In genomic region chr4:73860175-73860574, GRCh38 we compare ENCODE assay signal across 30 cellular contexts. TPM values are rescaled to one million over a fixed set of nuclear protein-coding genes. Genes with fewer than 3 reads are reported as not detected.
"Had no signal": no experiment of that assay in that cellular context is flagged by ENCODE, and none has a peak within 500 bp of the region (broad histone marks: within the 10 kb centered on the region; RNA-seq: fewer than 3 reads in every experiment).

No MANE protein-coding gene starts in this region.

- H3K9me3 Mint-ChIP-seq: endodermal cell; stimulated activated memory B cell treated with anti-CD40 and anti-IgM and Interleukin-4, amounts not matched to agents 10 μg/mL and 1 μg/mL and 100 μg/mL, for 72 hours; stimulated activated naive CD8-positive, alpha-beta T cell treated with anti-CD3 and anti-CD28 coated beads, Interleukin-15, Interleukin-2, amounts not matched to agents 100 ng/mL and 50 ng/mL, for 24 hours had no signal

- H3K27ac Mint-ChIP-seq: endodermal cell; naive thymus-derived CD4-positive, alpha-beta T cell; stimulated activated memory B cell treated with anti-CD40 and anti-IgM and Interleukin-4, amounts not matched to agents 10 μg/mL and 1 μg/mL and 100 μg/mL, for 72 hours; stimulated activated naive CD8-positive, alpha-beta T cell treated with anti-CD3 and anti-CD28 coated beads, Interleukin-15, Interleukin-2, amounts not matched to agents 100 ng/mL and 50 ng/mL, for 24 hours had no signal

- H3K27me3 Mint-ChIP-seq: stimulated activated memory B cell treated with anti-CD40 and anti-IgM and Interleukin-4, amounts not matched to agents 10 μg/mL and 1 μg/mL and 100 μg/mL, for 72 hours had no signal

- H3K9me3 ChIP-seq: neutrophil, right atrium auricular region, testis, transverse colon had no signal

- H3K4me1 ChIP-seq: right atrium auricular region, testis, transverse colon had no signal

- H3K27me3 ChIP-seq: neutrophil, right atrium auricular region, testis, transverse colon had no signal

- FAIRE-seq: endothelial cell of umbilical vein had no signal

- ATAC-seq: naive thymus-derived CD4-positive, alpha-beta T cell; stimulated activated memory B cell treated with anti-CD40 and anti-IgM and Interleukin-4, amounts not matched to agents 10 μg/mL and 1 μg/mL and 100 μg/mL, for 72 hours had no signal

- DNase-seq: central memory CD4-positive, alpha-beta T cell; effector CD4-positive, alpha-beta T cell; endodermal cell; foreskin melanocyte; heart left ventricle; hippocampal formation; left cardiac atrium; naive thymus-derived CD4-positive, alpha-beta T cell; posterior cingulate gyrus; stimulated activated CD4-positive, alpha-beta T cell treated with anti-CD3 and anti-CD28 coated beads, Interleukin-15, amount 100 ng/mL, for 24 hours; stimulated activated CD4-positive, alpha-beta T cell treated with anti-CD3 and anti-CD28 coated beads, Interleukin-1b, Interleukin-23, amount 100 ng/mL, for 48 hours; stimulated activated CD4-positive, alpha-beta T cell treated with anti-CD3 and anti-CD28 coated beads, Interleukin-4, amount 100 ng/mL, for 24 hours; testis; transverse colon had no signal

- H3K4me3 Mint-ChIP-seq: endodermal cell; naive thymus-derived CD4-positive, alpha-beta T cell; stimulated activated memory B cell treated with anti-CD40 and anti-IgM and Interleukin-4, amounts not matched to agents 10 μg/mL and 1 μg/mL and 100 μg/mL, for 72 hours; stimulated activated naive CD8-positive, alpha-beta T cell treated with anti-CD3 and anti-CD28 coated beads, Interleukin-15, Interleukin-2, amounts not matched to agents 100 ng/mL and 50 ng/mL, for 24 hours had no signal

- H3K36me3 ChIP-seq: heart left ventricle, neutrophil, right atrium auricular region, transverse colon had no signal

- H3K36me3 Mint-ChIP-seq: naive thymus-derived CD4-positive, alpha-beta T cell; stimulated activated memory B cell treated with anti-CD40 and anti-IgM and Interleukin-4, amounts not matched to agents 10 μg/mL and 1 μg/mL and 100 μg/mL, for 72 hours had no signal

- H3K4me1 Mint-ChIP-seq: naive thymus-derived CD4-positive, alpha-beta T cell; stimulated activated memory B cell treated with anti-CD40 and anti-IgM and Interleukin-4, amounts not matched to agents 10 μg/mL and 1 μg/mL and 100 μg/mL, for 72 hours had no signal

- H3K27ac ChIP-seq: coronary artery, neutrophil, right atrium auricular region, testis, transverse colon had no signal

- H3K4me3 ChIP-seq: coronary artery, heart left ventricle, right atrium auricular region, testis, transverse colon had no signal

RNA-seq across cellular contexts. Expression of gene PF4V1, which starts 7.1 kb away (rescaled TPM):
- total RNA-seq: chondrocyte; dermis microvascular lymphatic vessel endothelial cell; endodermal cell; endothelial cell of umbilical vein; left cardiac atrium; lung microvascular endothelial cell; mesenteric fat pad; naive thymus-derived CD4-positive, alpha-beta T cell; osteoblast; pulmonary artery endothelial cell; right atrium auricular region; testis; transverse colon; ureter had no signal
- polyA plus RNA-seq: endothelial cell of umbilical vein; esophagus; heart left ventricle; naive thymus-derived CD4-positive, alpha-beta T cell; neural cell had no signal

RNA-seq across cellular contexts. Expression of gene CXCL1, which starts 9.0 kb away (rescaled TPM):
- polyA plus RNA-seq: naive thymus-derived CD4-positive, alpha-beta T cell; neural cell had no signal

RNA-seq across cellular contexts. Expression of gene CXCL6, which starts 23.7 kb away (rescaled TPM):
- total RNA-seq: chondrocyte; mononuclear cell; naive thymus-derived CD4-positive, alpha-beta T cell; transverse colon had no signal
- polyA plus RNA-seq: naive thymus-derived CD4-positive, alpha-beta T cell; neural cell had no signal
